1 cellular context compared by ENCODE assay signal in the genomic region with DNA sequence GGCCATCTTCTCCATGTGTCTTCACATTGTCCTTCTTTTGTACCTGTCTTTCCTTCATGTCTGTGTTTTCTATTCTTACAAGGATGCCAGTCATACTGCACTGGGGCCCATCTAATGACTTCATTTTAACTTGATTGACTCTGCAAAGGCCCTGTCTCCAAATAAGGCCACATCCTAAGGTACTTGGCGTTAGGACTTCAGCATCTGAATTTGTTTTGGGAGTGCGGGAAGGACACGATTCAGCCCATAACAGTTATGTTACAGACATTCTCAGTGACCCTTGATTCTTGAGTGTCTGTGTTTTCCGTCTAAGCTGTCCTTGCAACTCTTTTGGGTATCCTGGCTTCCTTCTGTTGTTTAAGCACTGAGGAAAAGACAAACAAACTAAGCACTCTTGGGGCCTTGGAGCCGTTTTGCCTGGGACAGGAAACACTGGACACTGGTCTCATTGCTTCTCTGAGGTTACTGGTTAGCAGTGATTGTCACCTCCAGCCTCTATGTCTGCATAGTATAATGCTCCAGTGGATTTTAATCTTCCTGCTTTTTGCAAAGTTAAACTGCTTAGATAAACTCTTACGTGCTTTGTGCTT.
TF ChIP-seq lines count a peak whose summit lies in the region.

No MANE protein-coding gene starts in this region.

TF ChIP-seq in K562, 482 proteins besides CTCF, POLR2A, EP300 and RAD21 (continued from another document):
- TF ChIP-seq, protein P1, sequence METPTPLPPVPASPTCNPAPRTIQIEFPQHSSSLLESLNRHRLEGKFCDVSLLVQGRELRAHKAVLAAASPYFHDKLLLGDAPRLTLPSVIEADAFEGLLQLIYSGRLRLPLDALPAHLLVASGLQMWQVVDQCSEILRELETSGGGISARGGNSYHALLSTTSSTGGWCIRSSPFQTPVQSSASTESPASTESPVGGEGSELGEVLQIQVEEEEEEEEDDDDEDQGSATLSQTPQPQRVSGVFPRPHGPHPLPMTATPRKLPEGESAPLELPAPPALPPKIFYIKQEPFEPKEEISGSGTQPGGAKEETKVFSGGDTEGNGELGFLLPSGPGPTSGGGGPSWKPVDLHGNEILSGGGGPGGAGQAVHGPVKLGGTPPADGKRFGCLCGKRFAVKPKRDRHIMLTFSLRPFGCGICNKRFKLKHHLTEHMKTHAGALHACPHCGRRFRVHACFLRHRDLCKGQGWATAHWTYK (CRISPR knock-in tag; IDR thresholded peaks at IDR 0.05): no peak
- no peak for TF ChIP-seq SRSF7 (optimal IDR thresholded peaks at IDR 0.05; ENCODE audit: low read depth, low read length)
- no peak for TF ChIP-seq SUPT5H (IDR thresholded peaks at IDR 0.05)
- TF ChIP-seq, protein P2, sequence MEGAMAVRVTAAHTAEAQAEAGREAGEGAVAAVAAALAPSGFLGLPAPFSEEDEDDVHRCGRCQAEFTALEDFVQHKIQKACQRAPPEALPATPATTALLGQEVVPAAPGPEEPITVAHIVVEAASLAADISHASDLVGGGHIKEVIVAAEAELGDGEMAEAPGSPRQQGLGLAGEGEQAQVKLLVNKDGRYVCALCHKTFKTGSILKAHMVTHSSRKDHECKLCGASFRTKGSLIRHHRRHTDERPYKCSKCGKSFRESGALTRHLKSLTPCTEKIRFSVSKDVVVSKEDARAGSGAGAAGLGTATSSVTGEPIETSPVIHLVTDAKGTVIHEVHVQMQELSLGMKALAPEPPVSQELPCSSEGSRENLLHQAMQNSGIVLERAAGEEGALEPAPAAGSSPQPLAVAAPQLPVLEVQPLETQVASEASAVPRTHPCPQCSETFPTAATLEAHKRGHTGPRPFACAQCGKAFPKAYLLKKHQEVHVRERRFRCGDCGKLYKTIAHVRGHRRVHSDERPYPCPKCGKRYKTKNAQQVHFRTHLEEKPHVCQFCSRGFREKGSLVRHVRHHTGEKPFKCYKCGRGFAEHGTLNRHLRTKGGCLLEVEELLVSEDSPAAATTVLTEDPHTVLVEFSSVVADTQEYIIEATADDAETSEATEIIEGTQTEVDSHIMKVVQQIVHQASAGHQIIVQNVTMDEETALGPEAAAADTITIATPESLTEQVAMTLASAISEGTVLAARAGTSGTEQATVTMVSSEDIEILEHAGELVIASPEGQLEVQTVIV (CRISPR knock-in tag; IDR thresholded peaks at IDR 0.05; ENCODE audit: borderline replicate concordance): no peak
- TF ChIP-seq ASH1L (IDR thresholded peaks at IDR 0.05; ENCODE audit: borderline replicate concordance, low read depth, partially characterized antibody): no peak
- no peak for TF ChIP-seq SMAD2 (IDR thresholded peaks at IDR 0.05; ENCODE audit: low read depth, low read length)
- TF ChIP-seq HDAC1 (IDR thresholded peaks at IDR 0.05): no peak
- TF ChIP-seq MEIS2 (IDR thresholded peaks at IDR 0.05; ENCODE audit: partially characterized antibody): no peak
- no peak for TF ChIP-seq PRDM10 (IDR thresholded peaks at IDR 0.05; ENCODE audit: partially characterized antibody)
- TF ChIP-seq SRSF3 (IDR thresholded peaks at IDR 0.05; ENCODE audit: insufficient read depth, low read length): no peak
- no peak for TF ChIP-seq RFX7 (CRISPR knock-in tag; IDR thresholded peaks at IDR 0.05)
- TF ChIP-seq, protein P3, sequence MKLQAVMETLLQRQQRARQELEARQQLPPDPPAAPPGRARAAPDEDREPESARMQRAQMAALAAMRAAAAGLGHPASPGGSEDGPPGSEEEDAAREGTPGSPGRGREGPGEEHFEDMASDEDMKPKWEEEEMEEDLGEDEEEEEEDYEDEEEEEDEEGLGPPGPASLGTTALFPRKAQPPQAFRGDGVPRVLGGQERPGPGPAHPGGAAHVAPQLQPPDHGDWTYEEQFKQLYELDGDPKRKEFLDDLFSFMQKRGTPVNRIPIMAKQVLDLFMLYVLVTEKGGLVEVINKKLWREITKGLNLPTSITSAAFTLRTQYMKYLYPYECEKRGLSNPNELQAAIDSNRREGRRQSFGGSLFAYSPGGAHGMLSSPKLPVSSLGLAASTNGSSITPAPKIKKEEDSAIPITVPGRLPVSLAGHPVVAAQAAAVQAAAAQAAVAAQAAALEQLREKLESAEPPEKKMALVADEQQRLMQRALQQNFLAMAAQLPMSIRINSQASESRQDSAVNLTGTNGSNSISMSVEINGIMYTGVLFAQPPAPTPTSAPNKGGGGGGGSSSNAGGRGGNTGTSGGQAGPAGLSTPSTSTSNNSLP (IDR thresholded peaks at IDR 0.05; ENCODE audit: borderline replicate concordance, low read depth, low read length): no peak
- no peak for TF ChIP-seq HIVEP1 (CRISPR knock-in tag; IDR thresholded peaks at IDR 0.05)
- TF ChIP-seq ELK1 (CRISPR knock-in tag; IDR thresholded peaks at IDR 0.05): no peak
- no peak for TF ChIP-seq TEAD1 (CRISPR knock-in tag; IDR thresholded peaks at IDR 0.05)
- no peak for TF ChIP-seq CGGBP1 (CRISPR knock-in tag; IDR thresholded peaks at IDR 0.05)
